Comparison of ENCODE assay signal across 26 cellular contexts in the genomic region with DNA sequence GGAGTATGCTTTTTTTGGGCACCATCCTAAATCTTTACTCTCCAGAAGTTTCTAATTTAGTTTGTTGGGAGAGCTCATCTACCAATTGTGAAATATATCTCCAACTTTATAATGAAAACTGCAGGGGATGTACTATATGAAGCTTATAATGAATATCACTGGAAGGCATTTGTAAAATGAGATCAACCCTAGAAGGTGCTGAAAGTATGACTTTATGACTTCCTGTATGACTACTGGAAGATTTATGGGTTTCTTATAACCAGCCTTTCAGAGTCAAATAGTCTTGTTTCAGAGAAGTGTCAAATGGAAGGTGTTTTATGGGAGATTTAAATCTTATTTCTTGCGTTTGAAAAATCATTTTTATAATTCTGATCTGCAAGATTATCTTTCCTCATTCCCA.
"Had no signal": no experiment of that assay in that cellular context is flagged by ENCODE, and none has a peak within 500 bp of the region (broad histone marks: within the 10 kb centered on the region; RNA-seq: fewer than 3 reads in every experiment).

No MANE protein-coding gene starts in this region.

- H3K27ac Mint-ChIP-seq: activated naive CD4-positive, alpha-beta T cell treated with anti-CD3 and anti-CD28 coated beads, Interleukin-2, amount 50 U/mL, for 72 hours; activated T-cell treated with anti-CD3 and anti-CD28 coated beads, Interleukin-2, amount 50 U/mL, for 24 hours; activated T-helper 17 cell treated with anti-CD3 and anti-CD28 coated beads, Interleukin-2, amount 50 U/mL, for 72 hours; dendritic cell treated with granulocyte-macrophage colony-stimulating factor and Interleukin-4, amounts not matched to agents 40 ng/mL and 50 ng/mL, for 4 days; immature natural killer cell; naive thymus-derived CD4-positive, alpha-beta T cell; type B pancreatic cell had no signal

- H3K27me3 ChIP-seq: adrenal gland, ascending aorta, brain microvascular endothelial cell, hepatocyte, left lung, neutrophil, ovary, spleen, vagina had no signal

- H3K4me2 ChIP-seq: hepatocyte had no signal

- DNase-seq: activated CD8-positive, alpha-beta memory T cell treated with anti-CD3 and anti-CD28 coated beads, Interleukin-2, amount 50 U/mL, for 4 hours; activated T-cell treated with anti-CD3 and anti-CD28 coated beads, Interleukin-2, amount 50 U/mL, for 24 hours; adrenal gland; brain microvascular endothelial cell; caudate nucleus; effector CD4-positive, alpha-beta T cell; foreskin melanocyte; glutamatergic neuron; immature natural killer cell; left lung; naive thymus-derived CD4-positive, alpha-beta T cell; ovary; spleen; stimulated activated CD4-positive, alpha-beta T cell treated with anti-CD3 and anti-CD28 coated beads, Interleukin-4, amount 100 ng/mL, for 24 hours; stimulated activated naive CD4-positive, alpha-beta T cell treated with Interleukin-2 at 50 U/mL for 16 hours had no signal

- H3K36me3 ChIP-seq: adrenal gland, ascending aorta, brain microvascular endothelial cell, left lung, neutrophil, ovary, prostate gland, spleen, thoracic aorta, vagina had no signal

- H3K36me3 Mint-ChIP-seq: activated naive CD4-positive, alpha-beta T cell treated with anti-CD3 and anti-CD28 coated beads, Interleukin-2, amount 50 U/mL, for 72 hours; naive thymus-derived CD4-positive, alpha-beta T cell; type B pancreatic cell had no signal

- ATAC-seq: activated naive CD4-positive, alpha-beta T cell treated with anti-CD3 and anti-CD28 coated beads, Interleukin-2, amount 50 U/mL, for 72 hours; activated T-helper 17 cell treated with anti-CD3 and anti-CD28 coated beads, Interleukin-2, amount 50 U/mL, for 72 hours; left lung; naive thymus-derived CD4-positive, alpha-beta T cell had no signal

- H3K4me3 Mint-ChIP-seq: activated T-cell treated with anti-CD3 and anti-CD28 coated beads, Interleukin-2, amount 50 U/mL, for 24 hours; activated T-helper 17 cell treated with anti-CD3 and anti-CD28 coated beads, Interleukin-2, amount 50 U/mL, for 72 hours; dendritic cell treated with granulocyte-macrophage colony-stimulating factor and Interleukin-4, amounts not matched to agents 40 ng/mL and 50 ng/mL, for 4 days; immature natural killer cell; naive thymus-derived CD4-positive, alpha-beta T cell; type B pancreatic cell had no signal

- H3K27ac ChIP-seq: adrenal gland, ascending aorta, brain microvascular endothelial cell, hepatocyte, left lung, neutrophil, ovary, prostate gland, spleen, thoracic aorta, vagina had no signal

- H3K9me3 Mint-ChIP-seq: activated naive CD4-positive, alpha-beta T cell treated with anti-CD3 and anti-CD28 coated beads, Interleukin-2, amount 50 U/mL, for 72 hours; activated T-cell treated with anti-CD3 and anti-CD28 coated beads, Interleukin-2, amount 50 U/mL, for 24 hours; activated T-helper 17 cell treated with anti-CD3 and anti-CD28 coated beads, Interleukin-2, amount 50 U/mL, for 72 hours; dendritic cell treated with granulocyte-macrophage colony-stimulating factor and Interleukin-4, amounts not matched to agents 40 ng/mL and 50 ng/mL, for 4 days had no signal

- H3K79me2 ChIP-seq: hepatocyte had no signal

- H2AFZ ChIP-seq: hepatocyte had no signal

- H3K4me1 ChIP-seq: adrenal gland, ascending aorta, left lung, prostate gland, spleen, vagina had no signal

- H3K4me3 ChIP-seq: adrenal gland, ascending aorta, hepatocyte, left lung, lung, ovary, prostate gland, spleen, thoracic aorta, vagina had no signal

- H3K4me1 Mint-ChIP-seq: activated T-helper 17 cell treated with anti-CD3 and anti-CD28 coated beads, Interleukin-2, amount 50 U/mL, for 72 hours; immature natural killer cell; naive thymus-derived CD4-positive, alpha-beta T cell had no signal

- H3K9me3 ChIP-seq: adrenal gland, ascending aorta, neutrophil, ovary, prostate gland, vagina had no signal

- H3K27me3 Mint-ChIP-seq: activated T-cell treated with anti-CD3 and anti-CD28 coated beads, Interleukin-2, amount 50 U/mL, for 24 hours; dendritic cell treated with granulocyte-macrophage colony-stimulating factor and Interleukin-4, amounts not matched to agents 40 ng/mL and 50 ng/mL, for 4 days; type B pancreatic cell had no signal
